Comparison of ENCODE assay signal across 32 cellular contexts in the genomic region with DNA sequence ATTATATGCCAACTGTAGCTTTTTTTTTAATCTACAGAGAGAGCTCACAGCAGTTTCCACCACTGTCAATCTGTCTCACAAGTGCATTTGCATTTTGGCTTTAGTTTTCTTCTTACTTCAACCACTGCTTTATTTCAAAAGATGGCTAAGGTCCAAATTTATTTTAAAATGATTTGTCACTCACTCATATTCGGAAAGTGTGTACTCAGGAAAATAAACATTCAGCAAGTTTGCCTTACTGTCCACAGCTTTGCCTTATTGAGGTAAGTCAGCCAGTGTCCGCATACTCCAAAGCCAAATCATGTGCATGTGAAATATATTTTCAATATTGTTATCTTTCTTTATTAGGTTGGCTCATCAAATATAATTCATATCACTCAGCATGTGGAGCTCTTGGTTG.
"Had no signal": no experiment of that assay in that cellular context is flagged by ENCODE, and none has a peak within 500 bp of the region (broad histone marks: within the 10 kb centered on the region; RNA-seq: fewer than 3 reads in every experiment).

No MANE protein-coding gene starts in this region.

- H3K36me3 ChIP-seq: gastroesophageal sphincter, heart right ventricle, neural progenitor cell, right lobe of liver, stomach, tibial artery had no signal

- DNase-seq: dermis blood vessel endothelial cell; effector memory CD4-positive, alpha-beta T cell; foreskin fibroblast; glutamatergic neuron; heart right ventricle; hypothalamus; immature natural killer cell; islet precursor cell; kidney glomerular epithelial cell; left colon; mesenchymal stem cell; mucosa of descending colon; naive B cell; right lobe of liver; small intestine; stimulated activated CD4-positive, alpha-beta T cell treated with anti-CD3 and anti-CD28 coated beads, Interleukin-1b, Interleukin-23, amount 100 ng/mL, for 48 hours; stimulated activated CD4-positive, alpha-beta T cell treated with anti-CD3 and anti-CD28 coated beads, Interleukin-4, amount 100 ng/mL, for 1 hour; stimulated activated CD8-positive, alpha-beta memory T cell treated with anti-CD3 and anti-CD28 coated beads, Interleukin-4, amount 100 ng/mL, for 48 hours; stimulated activated naive CD4-positive, alpha-beta T cell; stomach; testis; tibial artery had no signal

- H3K9me3 Mint-ChIP-seq: mesothelial cell of epicardium had no signal

- H3K27me3 Mint-ChIP-seq: naive B cell, progenitor cell of endocrine pancreas, type B pancreatic cell had no signal

- H3K4me3 Mint-ChIP-seq: immature natural killer cell; mesothelial cell of epicardium; naive B cell; natural killer cell treated with Interleukin-12 subunit alpha and Interleukin-12 subunit beta and Interleukin-15 and Interleukin-18, amount 100 ng/mL, for 72 hours; neural progenitor cell; type B pancreatic cell had no signal

- H3K27ac Mint-ChIP-seq: immature natural killer cell; mesothelial cell of epicardium; naive B cell; natural killer cell treated with Interleukin-12 subunit alpha and Interleukin-12 subunit beta and Interleukin-15 and Interleukin-18, amount 100 ng/mL, for 72 hours; neural progenitor cell; progenitor cell of endocrine pancreas; type B pancreatic cell had no signal

- H3K27ac ChIP-seq: coronary artery, gastroesophageal sphincter, heart right ventricle, neural progenitor cell, parathyroid adenoma, right lobe of liver, stomach, testis, tibial artery had no signal

- H3K4me1 ChIP-seq: gastroesophageal sphincter, heart right ventricle, neural progenitor cell, parathyroid adenoma, right lobe of liver, stomach, testis, tibial artery had no signal

- H3K4me3 ChIP-seq: coronary artery, gastroesophageal sphincter, heart right ventricle, lung, mucosa of descending colon, neural progenitor cell, right lobe of liver, stomach, testis, tibial artery had no signal

- ATAC-seq: gastroesophageal sphincter; heart right ventricle; left colon; mucosa of descending colon; natural killer cell treated with Interleukin-12 subunit alpha and Interleukin-12 subunit beta and Interleukin-15 and Interleukin-18, amount 100 ng/mL, for 72 hours; right lobe of liver had no signal

- H3K36me3 Mint-ChIP-seq: immature natural killer cell, mesothelial cell of epicardium, naive B cell, neural progenitor cell, type B pancreatic cell had no signal

- H3K27me3 ChIP-seq: gastroesophageal sphincter, heart right ventricle, neural progenitor cell, right lobe of liver, stomach, testis, tibial artery had no signal

- H3K9me3 ChIP-seq: gastroesophageal sphincter, mucosa of descending colon, right lobe of liver, stomach, testis, tibial artery had no signal

- FAIRE-seq: endothelial cell of umbilical vein, small intestine had no signal

- H3K4me2 ChIP-seq: neural progenitor cell had no signal

- H3K4me1 Mint-ChIP-seq: immature natural killer cell, naive B cell had no signal
